11 cellular contexts compared by ENCODE assay signal in the genomic region with DNA sequence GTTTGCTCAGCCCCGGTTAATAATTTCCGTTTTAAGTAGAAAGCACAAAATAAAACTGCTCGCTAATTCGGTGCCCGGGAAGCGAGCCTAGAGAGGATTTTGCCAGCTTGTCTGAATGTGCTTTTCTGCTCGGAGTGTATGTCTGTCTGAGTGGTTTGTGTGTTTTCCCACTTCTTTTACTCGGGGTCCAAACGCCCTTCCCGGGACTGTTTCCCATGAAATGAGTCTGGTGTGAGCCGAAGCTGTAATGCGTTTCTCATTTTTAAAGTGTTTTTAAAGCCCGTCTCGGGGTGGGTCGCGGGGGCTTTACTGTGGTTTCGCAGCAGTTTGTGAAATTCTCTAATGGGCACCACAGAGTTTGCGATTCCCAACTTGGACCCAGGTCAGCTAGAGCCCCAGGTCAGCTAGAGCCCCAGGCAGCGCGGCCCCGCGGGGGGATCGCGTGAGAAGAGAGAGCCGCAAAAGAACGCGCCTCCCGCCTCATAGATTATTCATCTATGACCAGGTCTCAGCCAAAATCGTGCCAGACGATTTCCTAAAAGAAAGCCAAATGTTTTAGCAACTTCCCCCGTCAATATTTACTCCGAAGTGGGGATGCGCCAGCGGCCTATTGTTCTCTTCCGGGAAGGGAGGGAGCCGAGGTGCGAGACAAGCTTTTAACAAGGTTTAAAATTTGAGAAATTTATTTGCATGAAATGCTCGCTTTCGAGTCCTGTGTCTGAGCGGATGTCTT. TPM values are rescaled to one million over a fixed set of nuclear protein-coding genes. Genes with fewer than 3 reads are reported as not detected.
DNase-seq lines count a peak whose midpoint lies in the region; ATAC-seq and TF ChIP-seq lines count a peak whose summit lies in the region.
"Had no signal": no experiment of that assay in that cellular context is flagged by ENCODE, and none has a peak within 500 bp of the region (broad histone marks: within the 10 kb centered on the region; RNA-seq: fewer than 3 reads in every experiment).

No MANE protein-coding gene starts in this region.

- no peaks in the 10 kb centered on the region for H3K36me3 ChIP-seq in osteoblast (ENCODE audit: insufficient read depth, low read length)
- H3K36me3 ChIP-seq: heart right ventricle had no signal

- TF ChIP-seq CTCF in osteoblast (IDR thresholded peaks at IDR 0.05; ENCODE audit: extremely low read depth, low read depth, low read length) = no peak

- H2AFZ ChIP-seq in osteoblast (ENCODE audit: low read length) = no peak overlapping the region

- H3K27ac ChIP-seq in osteoblast (ENCODE audit: low read depth, low read length) = no peak overlapping the region
- H3K27ac ChIP-seq: heart right ventricle had no signal

- peak; percentile 59 for DNase-seq in activated CD8-positive, alpha-beta memory T cell treated with anti-CD3 and anti-CD28 coated beads for 24 hours
- DNase-seq in activated CD8-positive, alpha-beta memory T cell treated with anti-CD3 and anti-CD28 coated beads, Interleukin-2, amount 50 U/mL, for 4 hours = no peak
- peak; percentile 20 for DNase-seq in NCI-H146 treated with DMSO at 0.1 percent for 48 hours (lab: John Stamatoyannopoulos, UW; ENCODE audit: unreplicated experiment)
- peak; percentile 32 for DNase-seq in cerebellar cortex (ENCODE audit: low spot score)
- DNase-seq in osteoblast (ENCODE audit: insufficient read length, low spot score, missing footprints) = peak; percentile 69
- no peak for DNase-seq in LoVo (ENCODE audit: low spot score)
- DNase-seq in DMS53 (lab: John Stamatoyannopoulos, UW) = no peak
- DNase-seq: anterior cingulate cortex, heart right ventricle had no signal

- ATAC-seq in esophagus mucosa = no peak
- ATAC-seq: heart right ventricle, sciatic nerve had no signal

- no peaks in the 10 kb centered on the region for H3K9me3 ChIP-seq in osteoblast (ENCODE audit: low read depth, low read length)
- H3K9me3 ChIP-seq: heart right ventricle had no signal

- H4K20me1 ChIP-seq in osteoblast (ENCODE audit: insufficient read depth, low read length) = peaks cover 3% of the 10 kb centered on the region

- no peak overlapping the region for H3K4me3 ChIP-seq in osteoblast (ENCODE audit: insufficient read depth, low read length)
- H3K4me3 ChIP-seq: heart right ventricle had no signal

- no peaks in the 10 kb centered on the region for H3K4me1 ChIP-seq in osteoblast (ENCODE audit: insufficient read depth, low read length)

- H3K79me2 ChIP-seq in osteoblast (ENCODE audit: insufficient read depth, low read length) = no peaks in the 10 kb centered on the region

- no peak overlapping the region for H3K4me2 ChIP-seq in osteoblast (ENCODE audit: insufficient read depth, low read length)

- H3K27me3 ChIP-seq in osteoblast (ENCODE audit: insufficient read depth, low read length) = peaks cover 87% of the 10 kb centered on the region

RNA-seq across cellular contexts. Expression of a gene that starts 2.0 kb away (rescaled TPM):
- total RNA-seq in osteoblast = not detected in 2 replicates
- 0.04 TPM for total RNA-seq in esophagus mucosa
- total RNA-seq: heart right ventricle, sciatic nerve had no signal

RNA-seq across cellular contexts. Expression of a gene that starts 12.0 kb away (rescaled TPM):
- total RNA-seq in osteoblast = not detected in 2 replicates
- total RNA-seq in esophagus mucosa = not detected
- total RNA-seq: heart right ventricle, sciatic nerve had no signal

Comparison
In these comparisons a context has a peak if more than half of its experiments do, and no peak if none do; other contexts are left out.
1. DNase-seq: peak in activated CD8-positive, alpha-beta memory T cell treated with anti-CD3 and anti-CD28 coated beads for 24 hours (single experiment), NCI-H146 treated with DMSO at 0.1 percent for 48 hours (single experiment), cerebellar cortex (single experiment) and osteoblast (single experiment); none in activated CD8-positive, alpha-beta memory T cell treated with anti-CD3 and anti-CD28 coated beads, Interleukin-2, amount 50 U/mL, for 4 hours (single experiment), LoVo (single experiment) and DMS53 (single experiment).